ENCODE assay signal across 24 cellular contexts in the genomic region with DNA sequence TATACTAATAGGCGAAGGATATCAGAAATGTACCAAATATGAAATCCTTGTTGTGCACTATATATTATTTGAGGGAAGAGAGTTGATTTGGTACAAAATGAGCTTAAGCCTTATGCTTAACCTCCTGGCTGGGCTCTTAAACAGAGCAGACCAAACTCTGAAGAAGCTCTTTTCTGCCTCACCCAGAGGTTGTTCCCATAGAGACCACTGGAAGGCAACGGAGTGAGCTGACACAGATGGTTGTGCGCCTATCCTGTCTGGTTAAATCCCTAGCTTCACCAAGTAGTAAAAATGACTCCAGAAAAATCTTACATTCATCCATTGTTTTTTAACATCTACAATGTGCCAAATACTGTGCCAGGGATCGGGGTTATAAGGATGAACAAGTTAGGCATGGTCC. TPM values are rescaled to one million over a fixed set of nuclear protein-coding genes. Genes with fewer than 3 reads are reported as not detected.
DNase-seq lines count a peak whose midpoint lies in the region; ATAC-seq, FAIRE-seq and TF ChIP-seq lines count a peak whose summit lies in the region.
"Had no signal": no experiment of that assay in that cellular context is flagged by ENCODE, and none has a peak within 500 bp of the region (broad histone marks: within the 10 kb centered on the region; RNA-seq: fewer than 3 reads in every experiment).

No MANE protein-coding gene starts in this region.

- ATAC-seq in WTC11: peak; percentile 67
- no peak for ATAC-seq in GM19463 (IDR thresholded peaks at IDR 0.05; ENCODE audit: unreplicated experiment)

- no peaks in the 10 kb centered on the region for H3K36me3 Mint-ChIP-seq in WTC11

- peaks cover 8% of the 10 kb centered on the region for H3K4me1 Mint-ChIP-seq in WTC11

- no peaks in the 10 kb centered on the region for H3K9me3 Mint-ChIP-seq in WTC11
- H3K9me3 Mint-ChIP-seq: H9 had no signal

- H3K27me3 Mint-ChIP-seq in WTC11 (ENCODE audit: low read depth): no peaks in the 10 kb centered on the region

- no peak overlapping the region for H3K4me3 Mint-ChIP-seq in WTC11
- H3K4me3 Mint-ChIP-seq: H9 had no signal

- CTCF ChIA-PET in WTC11 (lab: Charles Lee): interaction anchor here (1.0 to 1.7 kb wide), 4 partner anchors 55 to 381 kb away, joined by 5 to 8 read pairs (median 7); partner anchors contain the start of gene NOL4

- no peak for FAIRE-seq in HTR-8/SVneo (lab: Jason Lieb, UNC)
- FAIRE-seq: RCC 7860 had no signal

- TF ChIP-seq CTCF in WTC11 (IDR thresholded peaks at IDR 0.05): no peak

- peak; percentile 17 for DNase-seq in NCI-H1694 (lab: John Stamatoyannopoulos, UW)
- no peak for DNase-seq in NCI-H1694 treated with DMSO at 0.1 percent for 48 hours (lab: John Stamatoyannopoulos, UW)
- DNase-seq in COR-L47 (lab: John Stamatoyannopoulos, UW): peak; percentile 34
- DNase-seq in NCI-H146 (lab: John Stamatoyannopoulos, UW): peak; percentile 84
- no peak for DNase-seq in WTC11 (ENCODE audit: low spot score)
- DNase-seq in HTR-8/SVneo (ENCODE audit: insufficient read length, low spot score): no peak
- DNase-seq in effector CD4-positive, alpha-beta T cell: no peak
- DNase-seq: 8988T, ACHN, H9, KBM-7, MV-4-11, NCI-H187 treated with DMSO at 0.1 percent for 48 hours, NCI-H2171, NCI-H446 treated with DMSO at 0.1 percent for 48 hours, NCI-H526, SIG-M5, T-helper 9 cell had no signal

- POLR2A ChIA-PET in WTC11 (lab: Charles Lee): no interaction called here

- no peak overlapping the region for H3K27ac Mint-ChIP-seq in WTC11
- H3K27ac Mint-ChIP-seq: H9 had no signal

TF ChIP-seq in WTC11, 78 proteins besides CTCF, POLR2A, EP300 and RAD21:
- TF ChIP-seq FOXJ3 (CRISPR knock-in tag; IDR thresholded peaks at IDR 0.05; ENCODE audit: borderline replicate concordance) (no peak), SMAD3 (CRISPR knock-in tag; IDR thresholded peaks at IDR 0.05; ENCODE audit: borderline replicate concordance) (no peak)

RNA-seq across cellular contexts. Expression of gene NOL4, which starts 55.9 kb away (rescaled TPM):
- total RNA-seq in WTC11 (2021): 0.57 to 1.4 TPM (median 1.2 TPM) in 3 replicates
- total RNA-seq: G401; LHCN-M2; MCF 10A; T-helper 1 cell treated with Interleukin-12 subunit alpha and Interleukin-12 subunit beta and Interleukin-4 antibody, amounts not matched to agents 30 ng/mL and 1 ng/mL, for 36 hours had no signal

Comparison
In these comparisons a context has a peak if more than half of its experiments do, and no peak if none do; other contexts are left out.
1. DNase-seq: peak in NCI-H1694 (single experiment), COR-L47 (single experiment) and NCI-H146 (single experiment); none in NCI-H1694 treated with DMSO at 0.1 percent for 48 hours (single experiment), WTC11 (single experiment), HTR-8/SVneo (single experiment) and effector CD4-positive, alpha-beta T cell (single experiment).